In genomic region chr19:2796659-2797266, GRCh38 we compare ENCODE assay signal across 18 cellular contexts.
"Had no signal": no experiment of that assay in that cellular context is flagged by ENCODE, and none has a peak within 500 bp of the region (broad histone marks: within the 10 kb centered on the region; RNA-seq: fewer than 3 reads in every experiment).

No MANE protein-coding gene starts in this region.

- H3K4me1 Mint-ChIP-seq: activated T-helper 17 cell treated with anti-CD3 and anti-CD28 coated beads, Interleukin-2, amount 50 U/mL, for 72 hours; natural killer cell; WTC11 had no signal

- H3K4me3 Mint-ChIP-seq: activated T-helper 17 cell treated with anti-CD3 and anti-CD28 coated beads, Interleukin-2, amount 50 U/mL, for 72 hours; natural killer cell; WTC11 had no signal

- H3K4me2 ChIP-seq: smooth muscle cell had no signal

- H3K9me3 Mint-ChIP-seq: activated naive CD4-positive, alpha-beta T cell treated with anti-CD3 and anti-CD28 coated beads, Interleukin-2, amount 50 U/mL, for 72 hours; activated T-helper 17 cell treated with anti-CD3 and anti-CD28 coated beads, Interleukin-2, amount 50 U/mL, for 72 hours; natural killer cell; WTC11 had no signal

- H3K4me3 ChIP-seq: coronary artery, left lung, pancreas, sigmoid colon, smooth muscle cell, upper lobe of left lung had no signal

- H3K4me1 ChIP-seq: left lung, pancreas, sigmoid colon, upper lobe of left lung had no signal

- H3K27ac Mint-ChIP-seq: activated naive CD4-positive, alpha-beta T cell treated with anti-CD3 and anti-CD28 coated beads, Interleukin-2, amount 50 U/mL, for 72 hours; activated T-helper 17 cell treated with anti-CD3 and anti-CD28 coated beads, Interleukin-2, amount 50 U/mL, for 72 hours; natural killer cell; WTC11 had no signal

- H3K27ac ChIP-seq: coronary artery, epithelial cell of prostate, left lung, pancreas, sigmoid colon, upper lobe of left lung had no signal

- H3K36me3 Mint-ChIP-seq: natural killer cell had no signal

- DNase-seq: activated T-cell treated with anti-CD3 and anti-CD28 coated beads, Interleukin-2, amount 50 U/mL, for 1 hour; cerebellar nuclear complex; midbrain; natural killer cell; pancreas; sigmoid colon; stimulated activated CD4-positive, alpha-beta T cell treated with anti-CD3 and anti-CD28 coated beads, Interleukin-15, amount 100 ng/mL, for 24 hours; stimulated activated naive CD4-positive, alpha-beta T cell; T-helper 9 cell had no signal

- H3K27me3 Mint-ChIP-seq: activated T-helper 17 cell treated with anti-CD3 and anti-CD28 coated beads, Interleukin-2, amount 50 U/mL, for 72 hours had no signal

- H3K9me3 ChIP-seq: left lung, pancreas, sigmoid colon, upper lobe of left lung had no signal

- H3K36me3 ChIP-seq: pancreas had no signal

- ATAC-seq: activated naive CD4-positive, alpha-beta T cell treated with anti-CD3 and anti-CD28 coated beads, Interleukin-2, amount 50 U/mL, for 72 hours; activated T-helper 17 cell treated with anti-CD3 and anti-CD28 coated beads, Interleukin-2, amount 50 U/mL, for 72 hours; left lung; pancreas; WTC11 had no signal

- H3K27me3 ChIP-seq: left lung, pancreas, sigmoid colon, upper lobe of left lung had no signal

- FAIRE-seq: astrocyte, pancreas had no signal
